In the genomic region with DNA sequence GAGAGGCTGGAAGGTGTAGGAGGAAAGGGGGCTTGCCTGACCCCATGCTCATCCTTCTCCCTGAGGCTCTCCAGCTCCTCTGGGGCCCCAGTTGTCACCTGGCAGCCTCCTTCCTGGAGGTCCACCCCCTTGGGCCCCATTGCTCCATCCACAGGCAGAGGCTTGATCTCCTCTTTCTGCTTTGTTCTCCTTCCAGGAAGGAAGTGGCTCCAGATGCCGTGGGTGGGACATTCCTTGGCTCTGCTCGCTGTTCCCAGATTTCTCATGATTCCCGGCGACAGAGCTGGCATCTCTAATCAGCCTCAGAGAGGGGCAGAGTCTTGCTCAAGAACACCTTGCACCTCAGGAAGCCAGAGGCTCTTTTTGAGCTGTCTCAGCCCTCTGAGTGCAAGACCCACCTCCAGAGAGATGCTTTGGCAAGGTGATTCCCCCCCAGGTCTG, we compare ENCODE assay signal across 9 cellular contexts. TPM values are rescaled to one million over a fixed set of nuclear protein-coding genes. Genes with fewer than 3 reads are reported as not detected.
DNase-seq lines count a peak whose midpoint lies in the region; ATAC-seq, FAIRE-seq and TF ChIP-seq lines count a peak whose summit lies in the region.
"Had no signal": no experiment of that assay in that cellular context is flagged by ENCODE, and none has a peak within 500 bp of the region (broad histone marks: within the 10 kb centered on the region; RNA-seq: fewer than 3 reads in every experiment).

No MANE protein-coding gene starts in this region.

- H3K27ac ChIP-seq in cardiac muscle cell (peak overlapping the region; percentile 96), uterus (peak overlapping the region; percentile 93 to 98)
- H3K27ac ChIP-seq in naive thymus-derived CD4-positive, alpha-beta T cell (ENCODE audit: low read depth, low read length): no peak overlapping the region

- peaks cover 78% of the 10 kb centered on the region for H3K4me1 Mint-ChIP-seq in chondrocyte (ENCODE audit: low read depth)
- peaks cover 64 to 100% (median 94%) of the 10 kb centered on the region in 7 donors for H3K4me1 Mint-ChIP-seq in naive thymus-derived CD4-positive, alpha-beta T cell

- H3K36me3 Mint-ChIP-seq in chondrocyte (ENCODE audit: low read depth): no peaks in the 10 kb centered on the region
- peaks cover 0 to 18% (median 0%) of the 10 kb centered on the region in 5 donors for H3K36me3 Mint-ChIP-seq in naive thymus-derived CD4-positive, alpha-beta T cell

- intact Hi-C loops in Right ventricle myocardium superior (cut with DNase I) (loop anchor here (5.0 kb wide), 1 partner anchor 94 kb away; a partner anchor contains a TSS), uterus (cut with DNase I; ENCODE audit: low total_unique reads) (loop anchor here (10.0 kb wide), 2 partner anchors 62 to 182 kb away; no protein-coding TSS in a partner anchor)
- intact Hi-C loops in naive thymus-derived CD4-positive, alpha-beta T cell (cut with micrococcal nuclease): no loop called here

- H3K9me3 ChIP-seq in cardiac muscle cell (ENCODE audit: low read depth) (no peaks in the 10 kb centered on the region), uterus (no peaks in the 10 kb centered on the region), HAP-1 (no peaks in the 10 kb centered on the region)
- no peaks in the 10 kb centered on the region for H3K9me3 ChIP-seq in naive thymus-derived CD4-positive, alpha-beta T cell (ENCODE audit: control insufficient read depth in 2 of 3, low read length in 3 of 3)

- POLR2A ChIA-PET in naive thymus-derived CD4-positive, alpha-beta T cell (lab: Charles Lee): interaction anchor here (0.7 to 45.4 kb wide), 5 partner anchors 26 to 1152 kb away, joined by 3 to 2132 read pairs (median 39); a partner anchor contains a TSS

- H3K4me3 ChIP-seq in cardiac muscle cell (no peak overlapping the region), uterus (no peak overlapping the region), HAP-1 (no peak overlapping the region)
- no peak overlapping the region for H3K4me3 ChIP-seq in naive thymus-derived CD4-positive, alpha-beta T cell (ENCODE audit: low read length)

- peaks cover 43% of the 10 kb centered on the region for H3K4me1 ChIP-seq in cardiac muscle cell (ENCODE audit: low read depth)
- peaks cover 68 to 81% of the 10 kb centered on the region in 2 donors for H3K4me1 ChIP-seq in naive thymus-derived CD4-positive, alpha-beta T cell (ENCODE audit: control insufficient read depth in 2 of 2, insufficient read depth in 2 of 2, low read length in 2 of 2)
- H3K4me1 ChIP-seq in uterus: peaks cover 6 to 30% of the 10 kb centered on the region in 2 donors
- no peaks in the 10 kb centered on the region for H3K4me1 ChIP-seq in HAP-1

- H3K27me3 ChIP-seq in cardiac muscle cell (no peaks in the 10 kb centered on the region), uterus (no peaks in the 10 kb centered on the region), HAP-1 (ENCODE audit: low read depth) (no peaks in the 10 kb centered on the region)
- no peaks in the 10 kb centered on the region for H3K27me3 ChIP-seq in naive thymus-derived CD4-positive, alpha-beta T cell (ENCODE audit: control insufficient read depth in 2 of 2, insufficient read depth in 2 of 2, low read length in 2 of 2)

- FAIRE-seq in D721Med (lab: Jason Lieb, UNC): no peak

- in situ Hi-C loops in HAP-1 (cut with MboI; ENCODE audit: low sequenced_read_pairs): loop anchor here (5.0 kb wide), 1 partner anchor 99 kb away; no protein-coding TSS in a partner anchor

- H3K36me3 ChIP-seq in cardiac muscle cell (no peaks in the 10 kb centered on the region), uterus (no peaks in the 10 kb centered on the region), HAP-1 (replicated peaks) (no peaks in the 10 kb centered on the region)
- H3K36me3 ChIP-seq in naive thymus-derived CD4-positive, alpha-beta T cell (ENCODE audit: control insufficient read depth in 2 of 3, insufficient read depth in 3 of 3, low read length in 3 of 3): no peaks in the 10 kb centered on the region

- peak overlapping the region; percentile 93 for H3K27ac Mint-ChIP-seq in chondrocyte (ENCODE audit: unreplicated experiment)
- H3K27ac Mint-ChIP-seq in naive thymus-derived CD4-positive, alpha-beta T cell: peak overlapping the region; percentile 77 to 99 (median 92)

- CTCF ChIA-PET in naive thymus-derived CD4-positive, alpha-beta T cell (lab: Charles Lee): interaction anchor here (0.8 to 9.2 kb wide), 5 partner anchors 16 to 194 kb away, joined by 3 to 88 read pairs (median 3); no protein-coding TSS in a partner anchor

- TF ChIP-seq CTCF in cardiac muscle cell (IDR thresholded peaks at IDR 0.05; ENCODE audit: low read depth, low read length): no peak
- TF ChIP-seq CTCF in chondrocyte (IDR thresholded peaks at IDR 0.05): no peak
- TF ChIP-seq CTCF in uterus (IDR thresholded peaks at IDR 0.05): no peak
- TF ChIP-seq CTCF in D721Med (IDR thresholded peaks at IDR 0.05; ENCODE audit: insufficient read depth, missing control alignments): no peak

- ATAC-seq in Right ventricle myocardium superior (ENCODE audit: poor library complexity): no peak
- no peak for ATAC-seq in naive thymus-derived CD4-positive, alpha-beta T cell

- DNase-seq in cardiac muscle cell (ENCODE audit: low read depth in 1 of 2, low spot score in 1 of 2) (peak in 1 of 2 donors; percentile 65), Right ventricle myocardium superior (no peak), chondrocyte (ENCODE audit: low spot score) (peak; percentile 53), uterus (peak; percentile 62 to 72), COLO668 (lab: John Stamatoyannopoulos, UW; ENCODE audit: unreplicated experiment) (no peak), D721Med (ENCODE audit: insufficient read length, low spot score) (no peak), HAP-1 (ENCODE audit: low spot score in 2 of 2) (no peak)
- peak in 1 of 9 donors; percentile 7 for DNase-seq in naive thymus-derived CD4-positive, alpha-beta T cell

- no peak overlapping the region for H3K4me3 Mint-ChIP-seq in chondrocyte (ENCODE audit: unreplicated experiment)
- peak overlapping the region in 5 of 10 donors; percentile 1 to 43 (median 20) for H3K4me3 Mint-ChIP-seq in naive thymus-derived CD4-positive, alpha-beta T cell

- no peaks in the 10 kb centered on the region for H3K9me3 Mint-ChIP-seq in chondrocyte (ENCODE audit: low read depth)
- peaks cover 0 to 6% (median 0%) of the 10 kb centered on the region in 11 donors for H3K9me3 Mint-ChIP-seq in naive thymus-derived CD4-positive, alpha-beta T cell

- H3K27me3 Mint-ChIP-seq in chondrocyte (ENCODE audit: low read depth): no peaks in the 10 kb centered on the region
- peaks cover 0 to 3% (median 0%) of the 10 kb centered on the region in 5 donors for H3K27me3 Mint-ChIP-seq in naive thymus-derived CD4-positive, alpha-beta T cell

- TF ChIP-seq POLR2A in uterus (IDR thresholded peaks at IDR 0.05): no peak

RNA-seq across cellular contexts. Expression of a gene that starts 28.5 kb away (rescaled TPM):
- 0.28 TPM in 1 of 2 replicates, not detected in the other for total RNA-seq in cardiac muscle cell
- 0.57 TPM in 1 of 2 replicates, not detected in the other for polyA plus RNA-seq in cardiac muscle cell
- total RNA-seq in Right ventricle myocardium superior: not detected
- total RNA-seq in chondrocyte: not detected in 3 replicates
- 100 to 1,000 TPM; 153 to 675 (median 262) TPM for total RNA-seq in naive thymus-derived CD4-positive, alpha-beta T cell
- polyA plus RNA-seq in naive thymus-derived CD4-positive, alpha-beta T cell: 1,000 to 10,000 TPM; 1,350 to 2,301 TPM
- total RNA-seq in uterus: under 1 TPM in 1 of 4 donors, not detected in 3; 0.14 TPM
- total RNA-seq: lung microvascular endothelial cell had no signal

RNA-seq across cellular contexts. Expression of a gene that starts 35.3 kb away (rescaled TPM):
- total RNA-seq in cardiac muscle cell (not detected in 2 replicates), Right ventricle myocardium superior (not detected), chondrocyte (0.39 TPM in 1 of 3 replicates, not detected in the others), uterus (1 to 10 TPM in 1 of 4 donors, under 1 TPM in 2, not detected in 1; 0.09 to 2.6 (median 0.28) TPM)
- polyA plus RNA-seq in cardiac muscle cell: not detected in 2 replicates
- 10 to 100 TPM in 1 of 5 experiments, 1 to 10 TPM in 2, not detected in 2; 1.2 to 10.3 (median 1.3) TPM for total RNA-seq in naive thymus-derived CD4-positive, alpha-beta T cell
- not detected for polyA plus RNA-seq in naive thymus-derived CD4-positive, alpha-beta T cell
- total RNA-seq: lung microvascular endothelial cell had no signal

Comparison
In these comparisons a context has a peak if more than half of its experiments do, and no peak if none do; other contexts are left out.
1. DNase-seq: peak in chondrocyte (single experiment) and uterus (2 of 2); none in Right ventricle myocardium superior (single experiment), COLO668 (single experiment), D721Med (single experiment) and HAP-1 (0 of 2).
2. RNA of a gene that starts 28.5 kb away (total RNA-seq): 153 to 675 TPM in naive thymus-derived CD4-positive, alpha-beta T cell; not detected in Right ventricle myocardium superior (single experiment), 0.14 TPM in uterus, 0.28 TPM in cardiac muscle cell and not detected in chondrocyte; every median in the first group is over 100 times any median in the second.
3. intact Hi-C loops: an anchor here in Right ventricle myocardium superior (5.0 kb wide) and uterus (10.0 kb wide); none called in naive thymus-derived CD4-positive, alpha-beta T cell.